ENCODE assay signal across 15 cellular contexts in genomic region chr11:121936781-121937447, GRCh38.
DNase-seq lines count a peak whose midpoint lies in the region; ATAC-seq, FAIRE-seq and TF ChIP-seq lines count a peak whose summit lies in the region.
"Had no signal": no experiment of that assay in that cellular context is flagged by ENCODE, and none has a peak within 500 bp of the region (broad histone marks: within the 10 kb centered on the region; RNA-seq: fewer than 3 reads in every experiment).

No MANE protein-coding gene starts in this region.

- POLR2A ChIA-PET in BJ (lab: Charles Lee) = no interaction called here
- POLR2A ChIA-PET in IMR-90 (lab: Charles Lee; ENCODE audit: unreplicated experiment) = interaction anchor here (0.6 kb wide), 1 partner anchor 8 kb away, joined by 3 read pairs; no protein-coding TSS in a partner anchor

- TF ChIP-seq POLR2A in IMR-90 (IDR thresholded peaks at IDR 0.05; ENCODE audit: low read depth, low read length) = no peak
- TF ChIP-seq POLR2A in Peyer's patch (IDR thresholded peaks at IDR 0.05) = no peak

- no peaks in the 10 kb centered on the region for H3K27me3 ChIP-seq in BJ (ENCODE audit: control insufficient read depth, insufficient read depth, low read length)
- H3K27me3 ChIP-seq in IMR-90 (ENCODE audit: control insufficient read depth, insufficient read depth, low read length) = no peaks in the 10 kb centered on the region
- no peaks in the 10 kb centered on the region for H3K27me3 ChIP-seq in brain microvascular endothelial cell (replicated peaks)
- H3K27me3 ChIP-seq in keratinocyte (ENCODE audit: control insufficient read depth, extremely low read depth, insufficient read depth, low read length) = no peaks in the 10 kb centered on the region
- H3K27me3 ChIP-seq in Peyer's patch = no peaks in the 10 kb centered on the region
- H3K27me3 ChIP-seq: body of pancreas had no signal

- peak overlapping the region; percentile 89; the same call in 1 of the 2 replicates for H3K23ac ChIP-seq in IMR-90 (ENCODE audit: low read depth, low read length)

- no CpG with 5 or more reads among the region's 5 CpGs for WGBS in IMR-90 (ENCODE audit: extremely low coverage in 2 of 2, insufficient read length in 1 of 2), 2 experiments

- peak overlapping the region; percentile 87 for H4K91ac ChIP-seq in IMR-90 (ENCODE audit: insufficient read depth, low read depth, low read length)

- no peaks in the 10 kb centered on the region for H3K79me2 ChIP-seq in keratinocyte (ENCODE audit: control insufficient read depth, insufficient read depth, low read length)

- no peak overlapping the region; the same call in 1 of the 2 replicates for H3K27ac ChIP-seq in IMR-90 (ENCODE audit: insufficient read depth, low read length)
- H3K27ac ChIP-seq in brain microvascular endothelial cell = peak overlapping the region; percentile 50
- H3K27ac ChIP-seq in keratinocyte (ENCODE audit: control insufficient read depth, insufficient read depth, low read length) = peak overlapping the region; percentile 80
- H3K27ac ChIP-seq in Peyer's patch = no peak overlapping the region
- H3K27ac ChIP-seq: body of pancreas, C4-2B had no signal

- H3K4ac ChIP-seq in IMR-90 (ENCODE audit: low read depth, low read length) = peak overlapping the region; percentile 84

- H3K4me2 ChIP-seq in IMR-90 (ENCODE audit: low read depth, low read length) = peak overlapping the region; percentile 71; the same call in 1 of the 2 replicates
- H3K4me2 ChIP-seq in keratinocyte (ENCODE audit: control insufficient read depth, extremely low read depth, insufficient read depth, low read depth, low read length) = peak overlapping the region; percentile 54
- H3K4me2 ChIP-seq: GM23338 had no signal

- H3K14ac ChIP-seq in IMR-90 (replicated peaks; ENCODE audit: low read depth, low read length) = peak overlapping the region; percentile 82

- H3K9me3 ChIP-seq in IMR-90 (ENCODE audit: control insufficient read depth, insufficient read depth, low read length) = peaks cover under 1% of the 10 kb centered on the region; the same call in 1 of the 2 replicates
- H3K9me3 ChIP-seq in keratinocyte (ENCODE audit: control insufficient read depth, low read depth, low read length) = no peaks in the 10 kb centered on the region
- no peaks in the 10 kb centered on the region for H3K9me3 ChIP-seq in Peyer's patch
- H3K9me3 ChIP-seq: body of pancreas had no signal

- CTCF ChIA-PET in BJ (lab: Yijun Ruan, JAX) = no interaction called here
- CTCF ChIA-PET in IMR-90 (lab: Yijun Ruan, JAX) = no interaction called here

- peak overlapping the region; percentile 38 for H2AK5ac ChIP-seq in IMR-90 (ENCODE audit: low read depth, low read length)

- BruUV-seq in IMR-90 (replicated peaks; lab: Mats Ljungman, UMichigan) = no TSS peak

- in situ Hi-C loops in IMR-90 (cut with MboI; ENCODE audit: low sequenced_read_pairs) = no loop called here
- in situ Hi-C loops in brain microvascular endothelial cell (cut with HindIII; ENCODE audit: low pct_ligation_motif_present, low sequenced_read_pairs) = no loop called here

- peak overlapping the region; percentile 57 for H4K8ac ChIP-seq in IMR-90 (ENCODE audit: low read depth in 2 of 2, low read length in 2 of 2)

- H3K18ac ChIP-seq in IMR-90 (ENCODE audit: low read depth, low read length) = peak overlapping the region; percentile 39

- intact Hi-C loops in IMR-90 (cut with micrococcal nuclease) = no loop called here

- no peak overlapping the region for H3K9ac ChIP-seq in IMR-90 (ENCODE audit: low read depth, low read length)
- H3K9ac ChIP-seq in keratinocyte (ENCODE audit: control insufficient read depth, extremely low read depth, insufficient read depth, low read length) = peak overlapping the region; percentile 13

- H2BK15ac ChIP-seq in IMR-90 (ENCODE audit: low read depth, low read length) = peak overlapping the region; percentile 88; the same call in 1 of the 3 replicates

- H2BK5ac ChIP-seq in IMR-90 (ENCODE audit: low read depth, low read length, poor library complexity, severe bottlenecking) = peak overlapping the region; percentile 96

- DNase-seq in BJ (ENCODE audit: low read depth) = peak; percentile 39
- peak; percentile 89 for DNase-seq in IMR-90
- DNase-seq in brain microvascular endothelial cell = peak; percentile 31
- DNase-seq in keratinocyte (ENCODE audit: low read depth, low spot score) = peak; percentile 32
- no peak for DNase-seq in NK-92 (lab: John Stamatoyannopoulos, UW; ENCODE audit: unreplicated experiment)
- DNase-seq in HT-29 (ENCODE audit: low spot score) = no peak
- no peak for DNase-seq in activated CD4-positive, alpha-beta T cell treated with anti-CD3 and anti-CD28 coated beads, Interleukin-2, amount 50 U/mL, for 4 hours
- DNase-seq in Peyer's patch = no peak
- DNase-seq: body of pancreas; NCI-H2081 treated with DMSO at 0.1 percent for 48 hours; NCI-H526 treated with DMSO at 0.1 percent for 48 hours; stimulated activated CD4-positive, alpha-beta T cell treated with anti-CD3 and anti-CD28 coated beads, Interleukin-2, amount 100 ng/mL, for 24 hours; substantia nigra had no signal

- H3K4me1 ChIP-seq in IMR-90 (ENCODE audit: control insufficient read depth, insufficient read depth, low read length) (peaks cover 15% of the 10 kb centered on the region), keratinocyte (ENCODE audit: control insufficient read depth, extremely low read depth, insufficient read depth, low read length) (peaks cover 44% of the 10 kb centered on the region), Peyer's patch (no peaks in the 10 kb centered on the region)
- H3K4me1 ChIP-seq: body of pancreas had no signal

- H3K56ac ChIP-seq in IMR-90 (ENCODE audit: extremely low read depth, insufficient read depth, low read length) = no peak overlapping the region

- H3K9me1 ChIP-seq in IMR-90 (ENCODE audit: insufficient read depth, low read length) (peaks cover 8% of the 10 kb centered on the region), keratinocyte (ENCODE audit: control insufficient read depth, extremely low read depth, insufficient read depth, low read length) (no peaks in the 10 kb centered on the region)

- peak; percentile 70 for ATAC-seq in IMR-90 (ENCODE audit: low read depth)
- ATAC-seq: body of pancreas, GM23338 had no signal

- FAIRE-seq in keratinocyte (lab: Jason Lieb, UNC) = peak; percentile 78

- H2AFZ ChIP-seq in IMR-90 (replicated peaks; ENCODE audit: low read length, poor library complexity) = peak overlapping the region; percentile 4
- H2AFZ ChIP-seq in keratinocyte (ENCODE audit: control insufficient read depth, low read length) = peak overlapping the region; percentile 25
- H2AFZ ChIP-seq: GM23338 had no signal

- H3K79me1 ChIP-seq in IMR-90 (ENCODE audit: low read depth in 1 of 2, low read length in 2 of 2) = peaks cover 0 to 11% of the 10 kb centered on the region in 2 experiments; a peak in 1 of 4 replicates

- TF ChIP-seq CTCF in BJ (IDR thresholded peaks at IDR 0.05; ENCODE audit: insufficient read depth, low read depth, low read length) (no peak), IMR-90 (conservative IDR thresholded peaks at IDR 0.05; ENCODE audit: low read depth, low read length) (no peak), brain microvascular endothelial cell (IDR thresholded peaks at IDR 0.05; ENCODE audit: low read depth, low read length, missing control alignments) (no peak), keratinocyte (optimal IDR thresholded peaks at IDR 0.05 in 1 of 3, IDR thresholded peaks at IDR 0.05 in 1 of 3, conservative IDR thresholded peaks at IDR 0.05 in 1 of 3; ENCODE audit: extremely low read depth in 1 of 3, insufficient read depth in 2 of 3, low read length in 3 of 3) (no peak), Peyer's patch (IDR thresholded peaks at IDR 0.05) (no peak)

- dilution Hi-C loops in IMR-90 (cut with HindIII; ENCODE audit: low sequenced_read_pairs, unreplicated experiment) (no loop called here), keratinocyte (cut with MboI; ENCODE audit: extremely low pct_ligation_motif_present, low sequenced_read_pairs) (no loop called here)

- no peak for TF ChIP-seq RAD21 in IMR-90 (IDR thresholded peaks at IDR 0.05; ENCODE audit: low read length)

- peak overlapping the region; percentile 77; the same call in 1 of the 2 replicates for H4K5ac ChIP-seq in IMR-90 (ENCODE audit: low read depth, low read length)

- peak overlapping the region; percentile 75 for H2BK20ac ChIP-seq in IMR-90 (ENCODE audit: low read depth, low read length)

- no peak overlapping the region for H2AK9ac ChIP-seq in IMR-90 (replicated peaks; ENCODE audit: low read depth, low read length, poor library complexity)

- peak overlapping the region; percentile 86 for H2BK120ac ChIP-seq in IMR-90 (ENCODE audit: low read depth, low read length)

- no peaks in the 10 kb centered on the region for H3K36me3 ChIP-seq in BJ (ENCODE audit: control insufficient read depth, insufficient read depth, low read length)
- no peaks in the 10 kb centered on the region for H3K36me3 ChIP-seq in IMR-90 (ENCODE audit: control insufficient read depth, insufficient read depth, low read length)
- no peaks in the 10 kb centered on the region for H3K36me3 ChIP-seq in brain microvascular endothelial cell (replicated peaks)
- H3K36me3 ChIP-seq in keratinocyte (ENCODE audit: control insufficient read depth in 2 of 2, extremely low read depth in 1 of 2, insufficient read depth in 2 of 2, low read length in 2 of 2) = no peaks in the 10 kb centered on the region
- no peaks in the 10 kb centered on the region for H3K36me3 ChIP-seq in Peyer's patch

- H3K4me3 ChIP-seq in BJ (ENCODE audit: low read depth, low read length) (no peak overlapping the region), IMR-90 (ENCODE audit: insufficient read depth, low read depth, low read length) (no peak overlapping the region), brain microvascular endothelial cell (ENCODE audit: low read depth, low read length) (no peak overlapping the region), keratinocyte (ENCODE audit: control insufficient read depth in 2 of 3, extremely low read depth in 1 of 3, insufficient read depth in 2 of 3, low read depth in 1 of 3, low read length in 3 of 3) (peak overlapping the region in 1 of 3 experiments; percentile 7), Peyer's patch (no peak overlapping the region)
- H3K4me3 ChIP-seq: body of pancreas, GM23338 had no signal

- no peaks in the 10 kb centered on the region for H4K20me1 ChIP-seq in IMR-90 (ENCODE audit: insufficient read depth, low read length)
- H4K20me1 ChIP-seq in keratinocyte (ENCODE audit: control insufficient read depth, extremely low read depth, insufficient read depth, low read length) = no peaks in the 10 kb centered on the region

TF ChIP-seq in IMR-90, 13 proteins besides CTCF, POLR2A, EP300 and RAD21 (continues in another document):
- no peak for TF ChIP-seq RCOR1 (IDR thresholded peaks at IDR 0.05; ENCODE audit: insufficient replicate concordance, low read length)
- TF ChIP-seq NFE2L2 (IDR thresholded peaks at IDR 0.05; ENCODE audit: low read depth, low read length) = no peak
- peak; percentile 78 for TF ChIP-seq FOS (IDR thresholded peaks at IDR 0.05; ENCODE audit: low read depth, low read length)
- no peak for TF ChIP-seq RFX5 (IDR thresholded peaks at IDR 0.05; ENCODE audit: low read depth, low read length)
- TF ChIP-seq BHLHE40 (IDR thresholded peaks at IDR 0.05; ENCODE audit: low read depth, low read length) = no peak; the same call in 1 of the 2 replicates
- no peak for TF ChIP-seq MXI1 (IDR thresholded peaks at IDR 0.05; ENCODE audit: borderline replicate concordance, low read depth, low read length)

Comparison
In these comparisons a context has a peak if more than half of its experiments do, and no peak if none do; other contexts are left out.
1. DNase-seq: peak in BJ (single experiment), IMR-90 (single experiment), brain microvascular endothelial cell (single experiment) and keratinocyte (single experiment); none in NK-92 (single experiment), HT-29 (single experiment), activated CD4-positive, alpha-beta T cell treated with anti-CD3 and anti-CD28 coated beads, Interleukin-2, amount 50 U/mL, for 4 hours (0 of 2) and Peyer's patch (0 of 3).
2. H3K27ac ChIP-seq: peak in brain microvascular endothelial cell (single experiment) and keratinocyte (single experiment); none in IMR-90 (single experiment) and Peyer's patch (0 of 4).